ENCODE assay signal across 8 cellular contexts in genomic region chr19:43765109-43765876, GRCh38. TPM values are rescaled to one million over a fixed set of nuclear protein-coding genes. Genes with fewer than 3 reads are reported as not detected.
DNase-seq lines count a peak whose midpoint lies in the region; ATAC-seq, FAIRE-seq and TF ChIP-seq lines count a peak whose summit lies in the region.

No MANE protein-coding gene starts in this region.

- no peaks in the 10 kb centered on the region for H3K9me3 Mint-ChIP-seq in activated naive CD4-positive, alpha-beta T cell treated with anti-CD3 and anti-CD28 coated beads, Interleukin-2, amount 50 U/mL, for 24 hours

- TF ChIP-seq CTCF in keratinocyte (optimal IDR thresholded peaks at IDR 0.05 in 1 of 3, IDR thresholded peaks at IDR 0.05 in 1 of 3, conservative IDR thresholded peaks at IDR 0.05 in 1 of 3; ENCODE audit: extremely low read depth in 1 of 3, insufficient read depth in 2 of 3, low read length in 3 of 3) (no peak), WERI-Rb-1 (IDR thresholded peaks at IDR 0.05; ENCODE audit: low read depth, low read length) (no peak)

- peaks cover 60% of the 10 kb centered on the region for H3K4me1 Mint-ChIP-seq in activated naive CD4-positive, alpha-beta T cell treated with anti-CD3 and anti-CD28 coated beads, Interleukin-2, amount 50 U/mL, for 24 hours

- ATAC-seq in GM18907 (IDR thresholded peaks at IDR 0.05; ENCODE audit: unreplicated experiment): peak; percentile 71
- ATAC-seq in HG03060 (IDR thresholded peaks at IDR 0.05; ENCODE audit: low read depth, unreplicated experiment): peak; percentile 40

- peak overlapping the region; percentile 65 for H3K9ac ChIP-seq in keratinocyte (ENCODE audit: control insufficient read depth, extremely low read depth, insufficient read depth, low read length)

- no peaks in the 10 kb centered on the region for H3K79me2 ChIP-seq in keratinocyte (ENCODE audit: control insufficient read depth, insufficient read depth, low read length)

- no peaks in the 10 kb centered on the region for H3K9me1 ChIP-seq in keratinocyte (ENCODE audit: control insufficient read depth, extremely low read depth, insufficient read depth, low read length)

- H3K4me1 ChIP-seq in SJCRH30 (no peaks in the 10 kb centered on the region), keratinocyte (ENCODE audit: control insufficient read depth, extremely low read depth, insufficient read depth, low read length) (peaks cover 25% of the 10 kb centered on the region)

- no peaks in the 10 kb centered on the region for H4K20me1 ChIP-seq in keratinocyte (ENCODE audit: control insufficient read depth, extremely low read depth, insufficient read depth, low read length)

- H3K36me3 Mint-ChIP-seq in activated naive CD4-positive, alpha-beta T cell treated with anti-CD3 and anti-CD28 coated beads, Interleukin-2, amount 50 U/mL, for 24 hours: peaks cover 15% of the 10 kb centered on the region

- dilution Hi-C loops in keratinocyte (cut with MboI; ENCODE audit: extremely low pct_ligation_motif_present, low sequenced_read_pairs): no loop called here

- DNase-seq in SJCRH30 (peak; percentile 43 to 45), keratinocyte (ENCODE audit: low read depth, low spot score) (peak; percentile 95), NCI-H2171 treated with DMSO at 0.1 percent for 48 hours (lab: John Stamatoyannopoulos, UW) (no peak), WERI-Rb-1 (no peak)
- DNase-seq in stimulated activated CD8-positive, alpha-beta memory T cell treated with anti-CD3 and anti-CD28 coated beads, Interleukin-12 subunit alpha, Interleukin-12 subunit beta, amount 100 ng/mL, for 1 hour (ENCODE audit: low read depth): peak; percentile 61

- H3K27me3 ChIP-seq in SJCRH30: no peaks in the 10 kb centered on the region
- no peaks in the 10 kb centered on the region for H3K27me3 ChIP-seq in keratinocyte (ENCODE audit: control insufficient read depth, extremely low read depth, insufficient read depth, low read length)
- H3K27me3 ChIP-seq in WERI-Rb-1 (ENCODE audit: insufficient read depth, low read depth, severe bottlenecking): no peaks in the 10 kb centered on the region

- H3K4me2 ChIP-seq in keratinocyte (ENCODE audit: control insufficient read depth, extremely low read depth, insufficient read depth, low read depth, low read length): peak overlapping the region; percentile 67

- peak overlapping the region; percentile 74 for H3K4me3 Mint-ChIP-seq in activated naive CD4-positive, alpha-beta T cell treated with anti-CD3 and anti-CD28 coated beads, Interleukin-2, amount 50 U/mL, for 24 hours

- H2AFZ ChIP-seq in keratinocyte (ENCODE audit: control insufficient read depth, low read length): peak overlapping the region; percentile 5

- no peaks in the 10 kb centered on the region for H3K27me3 Mint-ChIP-seq in activated naive CD4-positive, alpha-beta T cell treated with anti-CD3 and anti-CD28 coated beads, Interleukin-2, amount 50 U/mL, for 24 hours

- peak overlapping the region; percentile 85 for H3K27ac Mint-ChIP-seq in activated naive CD4-positive, alpha-beta T cell treated with anti-CD3 and anti-CD28 coated beads, Interleukin-2, amount 50 U/mL, for 24 hours

- H3K4me3 ChIP-seq in SJCRH30: no peak overlapping the region
- H3K4me3 ChIP-seq in keratinocyte (ENCODE audit: control insufficient read depth in 2 of 3, extremely low read depth in 1 of 3, insufficient read depth in 2 of 3, low read depth in 1 of 3, low read length in 3 of 3): no peak overlapping the region
- no peak overlapping the region for H3K4me3 ChIP-seq in WERI-Rb-1 (ENCODE audit: low read depth, low read length)

- H3K9me3 ChIP-seq in SJCRH30 (replicated peaks): no peaks in the 10 kb centered on the region
- H3K9me3 ChIP-seq in keratinocyte (ENCODE audit: control insufficient read depth, low read depth, low read length): no peaks in the 10 kb centered on the region
- no peaks in the 10 kb centered on the region for H3K9me3 ChIP-seq in WERI-Rb-1 (ENCODE audit: severe bottlenecking)

- no peaks in the 10 kb centered on the region for H3K36me3 ChIP-seq in SJCRH30
- H3K36me3 ChIP-seq in keratinocyte (ENCODE audit: control insufficient read depth in 2 of 2, extremely low read depth in 1 of 2, insufficient read depth in 2 of 2, low read length in 2 of 2): peaks cover 0 to 4% of the 10 kb centered on the region in 2 experiments
- no peaks in the 10 kb centered on the region for H3K36me3 ChIP-seq in WERI-Rb-1

- peak; percentile 98 for FAIRE-seq in keratinocyte (lab: Jason Lieb, UNC)

- no peak overlapping the region for H3K27ac ChIP-seq in SJCRH30
- H3K27ac ChIP-seq in keratinocyte (ENCODE audit: control insufficient read depth, insufficient read depth, low read length): peak overlapping the region; percentile 84
- no peak overlapping the region for H3K27ac ChIP-seq in WERI-Rb-1

RNA-seq across cellular contexts. Expression of gene SMG9, which starts 10.5 kb away (rescaled TPM):
- total RNA-seq in SJCRH30 (2014; rRNA removed; shearing (Covaris generic)): 22.5 and 25.7 TPM in 2 replicates
- 12.1 to 15.6 TPM (median 14.8 TPM) in 3 replicates for polyA plus RNA-seq in keratinocyte
- 10.6 TPM for polyA plus RNA-seq in keratinocyte (2011; ENCODE audit: low read depth)
- 7.7 and 12.0 TPM in 2 replicates for polyA plus RNA-seq in keratinocyte (2011; cell fraction: cytosol; rRNA removed)
- polyA plus RNA-seq in keratinocyte (2011; cell fraction: nucleus; rRNA removed): 53.4 and 59.6 TPM in 2 replicates
- polyA plus RNA-seq in keratinocyte (2012; ENCODE audit: low replicate concordance): 17.9 and 24.6 TPM in 2 replicates
- polyA minus RNA-seq in keratinocyte: 11.7 to 17.9 TPM (median 12.4 TPM) in 3 replicates
- polyA minus RNA-seq in keratinocyte (2011; cell fraction: cytosol; rRNA and poly(A)+ RNA removed): 11.9 TPM
- polyA minus RNA-seq in keratinocyte (2011; cell fraction: nucleus; rRNA and poly(A)+ RNA removed): 12.8 and 14.0 TPM in 2 replicates

RNA-seq across cellular contexts. Expression of gene KCNN4, which starts 15.5 kb away (rescaled TPM):
- total RNA-seq in SJCRH30 (2014; rRNA removed; shearing (Covaris generic)): 0.38 and 0.63 TPM in 2 replicates
- polyA plus RNA-seq in keratinocyte: 9.8 to 15.5 TPM (median 10.5 TPM) in 3 replicates
- polyA plus RNA-seq in keratinocyte (2011; ENCODE audit: low read depth): 2.8 TPM
- polyA plus RNA-seq in keratinocyte (2011; cell fraction: cytosol; rRNA removed): 3.3 and 4.6 TPM in 2 replicates
- 20.7 and 21.0 TPM in 2 replicates for polyA plus RNA-seq in keratinocyte (2011; cell fraction: nucleus; rRNA removed)
- 5.6 and 14.8 TPM in 2 replicates for polyA plus RNA-seq in keratinocyte (2012; ENCODE audit: low replicate concordance)
- polyA minus RNA-seq in keratinocyte: 7.9 to 28.6 TPM (median 10.3 TPM) in 3 replicates
- polyA minus RNA-seq in keratinocyte (2011; cell fraction: cytosol; rRNA and poly(A)+ RNA removed): 11.3 TPM
- polyA minus RNA-seq in keratinocyte (2011; cell fraction: nucleus; rRNA and poly(A)+ RNA removed): 11.3 and 11.5 TPM in 2 replicates

RNA-seq across cellular contexts. Expression of gene LYPD5, which starts 37.0 kb away (rescaled TPM):
- total RNA-seq in SJCRH30 (2014; rRNA removed; shearing (Covaris generic)): 0.06 and 0.35 TPM in 2 replicates
- 4.0 to 8.8 TPM (median 4.2 TPM) in 3 replicates for polyA plus RNA-seq in keratinocyte
- 46.7 TPM for polyA plus RNA-seq in keratinocyte (2011; ENCODE audit: low read depth)
- polyA plus RNA-seq in keratinocyte (2011; cell fraction: cytosol; rRNA removed): 6.1 and 7.7 TPM in 2 replicates
- 5.4 and 7.3 TPM in 2 replicates for polyA plus RNA-seq in keratinocyte (2011; cell fraction: nucleus; rRNA removed)
- 7.9 and 75.5 TPM in 2 replicates for polyA plus RNA-seq in keratinocyte (2012; ENCODE audit: low replicate concordance)
- 8.5 to 29.6 TPM (median 9.0 TPM) in 3 replicates for polyA minus RNA-seq in keratinocyte
- 17.5 TPM for polyA minus RNA-seq in keratinocyte (2011; cell fraction: cytosol; rRNA and poly(A)+ RNA removed)
- polyA minus RNA-seq in keratinocyte (2011; cell fraction: nucleus; rRNA and poly(A)+ RNA removed): 7.5 and 15.8 TPM in 2 replicates

RNA-seq across cellular contexts. Expression of gene IRGC, which starts 49.4 kb away (rescaled TPM):
- not detected in 2 replicates for total RNA-seq in SJCRH30 (2014; rRNA removed; shearing (Covaris generic))
- polyA plus RNA-seq in keratinocyte: not detected in 3 replicates
- not detected for polyA plus RNA-seq in keratinocyte (2011; ENCODE audit: low read depth)
- not detected in 2 replicates for polyA plus RNA-seq in keratinocyte (2011; cell fraction: cytosol; rRNA removed)
- polyA plus RNA-seq in keratinocyte (2011; cell fraction: nucleus; rRNA removed): not detected in 2 replicates
- polyA plus RNA-seq in keratinocyte (2012; ENCODE audit: low replicate concordance): not detected in 2 replicates
- not detected in 3 replicates for polyA minus RNA-seq in keratinocyte
- polyA minus RNA-seq in keratinocyte (2011; cell fraction: cytosol; rRNA and poly(A)+ RNA removed): not detected
- polyA minus RNA-seq in keratinocyte (2011; cell fraction: nucleus; rRNA and poly(A)+ RNA removed): not detected in 2 replicates

Comparison
In these comparisons a context has a peak if more than half of its experiments do, and no peak if none do; other contexts are left out.
1. DNase-seq: peak in SJCRH30 (2 of 2), keratinocyte (single experiment) and stimulated activated CD8-positive, alpha-beta memory T cell treated with anti-CD3 and anti-CD28 coated beads, Interleukin-12 subunit alpha, Interleukin-12 subunit beta, amount 100 ng/mL, for 1 hour (single experiment); none in NCI-H2171 treated with DMSO at 0.1 percent for 48 hours (single experiment) and WERI-Rb-1 (single experiment).